In genomic region chr2:73232471-73233153, GRCh38 we compare ENCODE assay signal across 8 cellular contexts. TPM values are rescaled to one million over a fixed set of nuclear protein-coding genes. Genes with fewer than 3 reads are reported as not detected.
DNase-seq lines count a peak whose midpoint lies in the region; ATAC-seq and TF ChIP-seq lines count a peak whose summit lies in the region.

No MANE protein-coding gene starts in this region.

- H3K4me1 ChIP-seq in ACC112 (ENCODE audit: control insufficient read depth, insufficient read depth, low read length, unreplicated experiment), result peaks cover 16% of the 10 kb centered on the region
- peaks cover 0 to 40% (median 33%) of the 10 kb centered on the region in 4 donors for H3K4me1 ChIP-seq in sigmoid colon

- H3K27ac ChIP-seq in ACC112 (ENCODE audit: low read depth, low read length) (no peak overlapping the region), sigmoid colon (peak overlapping the region; percentile 80 to 96 (median 92))

- H3K4me3 ChIP-seq in ACC112 (ENCODE audit: low read depth, low read length), result peak overlapping the region; percentile 85
- H3K4me3 ChIP-seq in sigmoid colon, result peak overlapping the region; percentile 66 to 96 (median 82)

- peak overlapping the region; percentile 99 for H3K4me3 Mint-ChIP-seq in activated CD8-positive, alpha-beta T cell treated with anti-CD3 and anti-CD28 coated beads for 36 hours
- H3K4me3 Mint-ChIP-seq in glutamatergic neuron (ENCODE audit: unreplicated experiment), result peak overlapping the region; percentile 98

- peaks cover 24% of the 10 kb centered on the region for H3K4me1 Mint-ChIP-seq in activated CD8-positive, alpha-beta T cell treated with anti-CD3 and anti-CD28 coated beads for 36 hours (ENCODE audit: low read depth)
- H3K4me1 Mint-ChIP-seq in glutamatergic neuron (ENCODE audit: low read depth, unreplicated experiment), result peaks cover 16% of the 10 kb centered on the region

- POLR2A ChIA-PET in activated CD8-positive, alpha-beta T cell treated with anti-CD3 and anti-CD28 coated beads for 36 hours (lab: Charles Lee), result interaction anchor here (1.2 to 9.9 kb wide), 13 partner anchors 11 to 967 kb away, joined by 3 to 108 read pairs (median 6); partner anchors contain the start of genes FBXO41 and SMYD5

- WGBS in sigmoid colon, 2 donors, result 1 to 4% methylated on average over 37 of the region's 37 CpGs

- H3K79me2 ChIP-seq in ACC112 (ENCODE audit: control insufficient read depth, insufficient read depth, low read length, unreplicated experiment), result peaks cover 35% of the 10 kb centered on the region

- ATAC-seq in GM18511 (IDR thresholded peaks at IDR 0.05; ENCODE audit: unreplicated experiment), result peak; percentile 13
- ATAC-seq in HG03571 (IDR thresholded peaks at IDR 0.05; ENCODE audit: unreplicated experiment), result peak; percentile 6
- no peak for ATAC-seq in activated CD8-positive, alpha-beta T cell treated with anti-CD3 and anti-CD28 coated beads for 36 hours
- ATAC-seq in GM19328 (IDR thresholded peaks at IDR 0.05; ENCODE audit: unreplicated experiment), result no peak
- no peak for ATAC-seq in sciatic nerve

- no peak for TF ChIP-seq EP300 in sigmoid colon (IDR thresholded peaks at IDR 0.05)

- CTCF ChIA-PET in activated CD8-positive, alpha-beta T cell treated with anti-CD3 and anti-CD28 coated beads for 36 hours (lab: Charles Lee), result interaction anchor here (1.1 to 7.3 kb wide), 8 partner anchors 11 to 60 kb away, joined by 3 to 53 read pairs (median 8); partner anchors contain the start of gene SMYD5

- DNase-seq in activated CD8-positive, alpha-beta T cell treated with anti-CD3 and anti-CD28 coated beads for 36 hours, result peak; percentile 53
- peak; percentile 49 for DNase-seq in glutamatergic neuron
- DNase-seq in sigmoid colon, result peak; percentile 72
- DNase-seq in sciatic nerve (ENCODE audit: low spot score), result no peak

- H3K9me3 ChIP-seq in sigmoid colon, result no peaks in the 10 kb centered on the region

- peak overlapping the region; percentile 73 for H2AFZ ChIP-seq in ACC112 (ENCODE audit: low read length, unreplicated experiment)

- TF ChIP-seq POLR2A in sigmoid colon (IDR thresholded peaks at IDR 0.05), result no peak

- H3K27ac Mint-ChIP-seq in activated CD8-positive, alpha-beta T cell treated with anti-CD3 and anti-CD28 coated beads for 36 hours, result peak overlapping the region; percentile 95
- peak overlapping the region; percentile 74 for H3K27ac Mint-ChIP-seq in glutamatergic neuron (ENCODE audit: unreplicated experiment)

- intact Hi-C loops in activated CD8-positive, alpha-beta T cell treated with anti-CD3 and anti-CD28 coated beads for 36 hours (cut with micrococcal nuclease), result loop anchor here (5.0 kb wide), 1 partner anchor 60 kb away; the partner anchor contains the start of gene EGR4
- intact Hi-C loops in sigmoid colon (cut with DNase I), result loop anchor here (5.0 to 10.0 kb wide), 3 partner anchors 120 to 502 kb away; partner anchors contain the start of genes RAB11FIP5, SFXN5 and TPRKB
- intact Hi-C loops in sciatic nerve (cut with DNase I), result no loop called here

- H3K36me3 Mint-ChIP-seq in activated CD8-positive, alpha-beta T cell treated with anti-CD3 and anti-CD28 coated beads for 36 hours (ENCODE audit: low read depth), result peaks cover 33% of the 10 kb centered on the region
- H3K36me3 Mint-ChIP-seq in glutamatergic neuron (ENCODE audit: unreplicated experiment), result no peaks in the 10 kb centered on the region

- H3K27me3 ChIP-seq in ACC112 (ENCODE audit: insufficient read depth, low read length), result no peaks in the 10 kb centered on the region
- H3K27me3 ChIP-seq in sigmoid colon, result no peaks in the 10 kb centered on the region

- H3K27me3 Mint-ChIP-seq in activated CD8-positive, alpha-beta T cell treated with anti-CD3 and anti-CD28 coated beads for 36 hours, result no peaks in the 10 kb centered on the region
- peaks cover 12% of the 10 kb centered on the region for H3K27me3 Mint-ChIP-seq in glutamatergic neuron (ENCODE audit: unreplicated experiment)

- no peaks in the 10 kb centered on the region for H3K9me3 Mint-ChIP-seq in activated CD8-positive, alpha-beta T cell treated with anti-CD3 and anti-CD28 coated beads for 36 hours
- peaks cover 2% of the 10 kb centered on the region for H3K9me3 Mint-ChIP-seq in glutamatergic neuron (ENCODE audit: unreplicated experiment)

- no peak for TF ChIP-seq CTCF in activated CD8-positive, alpha-beta T cell treated with anti-CD3 and anti-CD28 coated beads for 36 hours (IDR thresholded peaks at IDR 0.05)
- TF ChIP-seq CTCF in glutamatergic neuron (IDR thresholded peaks at IDR 0.05; ENCODE audit: partially characterized antibody, unreplicated experiment), result no peak
- TF ChIP-seq CTCF in sigmoid colon (IDR thresholded peaks at IDR 0.05), result no peak

- peaks cover 4% of the 10 kb centered on the region; the same call in 1 of the 2 replicates for H3K36me3 ChIP-seq in ACC112 (ENCODE audit: insufficient read depth, low read length)
- H3K36me3 ChIP-seq in sigmoid colon, result peaks cover 0 to 25% (median 6%) of the 10 kb centered on the region in 4 donors

RNA-seq across cellular contexts. Expression of gene PRADC1, which starts 0.4 kb away (rescaled TPM):
- 10 to 100 TPM; 12.4 to 16.2 TPM for total RNA-seq in activated CD8-positive, alpha-beta T cell treated with anti-CD3 and anti-CD28 coated beads for 36 hours
- total RNA-seq in glutamatergic neuron (ENCODE audit: unreplicated experiment) (26.8 TPM), sigmoid colon (10 to 100 TPM; 27.7 to 68.1 (median 38.6) TPM), sciatic nerve (15.2 TPM)
- 10 to 100 TPM; 30.3 to 57.1 (median 55.9) TPM for polyA plus RNA-seq in sigmoid colon

RNA-seq across cellular contexts. Expression of gene CCT7, which starts 1.5 kb away (rescaled TPM):
- total RNA-seq in activated CD8-positive, alpha-beta T cell treated with anti-CD3 and anti-CD28 coated beads for 36 hours, result 100 to 1,000 TPM; 628 to 660 TPM
- total RNA-seq in glutamatergic neuron (ENCODE audit: unreplicated experiment), result 269 TPM
- 100 to 1,000 TPM; 173 to 197 (median 188) TPM for total RNA-seq in sigmoid colon
- 100 to 1,000 TPM; 121 to 173 (median 148) TPM for polyA plus RNA-seq in sigmoid colon
- total RNA-seq in sciatic nerve, result 194 TPM

RNA-seq across cellular contexts. Expression of gene SMYD5, which starts 18.6 kb away (rescaled TPM):
- 10 to 100 TPM; 39.6 to 48.6 TPM for total RNA-seq in activated CD8-positive, alpha-beta T cell treated with anti-CD3 and anti-CD28 coated beads for 36 hours
- total RNA-seq in glutamatergic neuron (ENCODE audit: unreplicated experiment) (17.0 TPM), sigmoid colon (10 to 100 TPM in 1 of 4 donors, 1 to 10 TPM in 3; 6.9 to 12.4 (median 7.9) TPM), sciatic nerve (22.7 TPM)
- polyA plus RNA-seq in sigmoid colon, result 10 to 100 TPM in 1 of 3 donors, 1 to 10 TPM in 2; 5.3 to 18.2 (median 7.8) TPM

RNA-seq across cellular contexts. Expression of gene NOTO, which starts 30.2 kb away (rescaled TPM):
- not detected for total RNA-seq in activated CD8-positive, alpha-beta T cell treated with anti-CD3 and anti-CD28 coated beads for 36 hours
- not detected for total RNA-seq in glutamatergic neuron (ENCODE audit: unreplicated experiment)
- not detected for total RNA-seq in sigmoid colon
- not detected for polyA plus RNA-seq in sigmoid colon
- total RNA-seq in sciatic nerve, result not detected

RNA-seq across cellular contexts. Expression of gene FBXO41, which starts 51.7 kb away (rescaled TPM):
- 10 to 100 TPM; 41.5 to 42.0 TPM for total RNA-seq in activated CD8-positive, alpha-beta T cell treated with anti-CD3 and anti-CD28 coated beads for 36 hours
- total RNA-seq in glutamatergic neuron (ENCODE audit: unreplicated experiment), result 14.0 TPM
- 1 to 10 TPM in 3 of 4 donors, under 1 TPM in 1; 0.55 to 2.9 (median 2.3) TPM for total RNA-seq in sigmoid colon
- polyA plus RNA-seq in sigmoid colon, result 1 to 10 TPM in 1 of 3 donors, under 1 TPM in 2; under 0.01 to 4.4 (median 0.46) TPM
- total RNA-seq in sciatic nerve, result 2.1 TPM

Comparison
In these comparisons a context has a peak if more than half of its experiments do, and no peak if none do; other contexts are left out.
1. ATAC-seq: peak in GM18511 (single experiment) and HG03571 (single experiment); none in activated CD8-positive, alpha-beta T cell treated with anti-CD3 and anti-CD28 coated beads for 36 hours (single experiment), GM19328 (single experiment) and sciatic nerve (single experiment).